ENCODE assay signal across 8 cellular contexts in the genomic region with DNA sequence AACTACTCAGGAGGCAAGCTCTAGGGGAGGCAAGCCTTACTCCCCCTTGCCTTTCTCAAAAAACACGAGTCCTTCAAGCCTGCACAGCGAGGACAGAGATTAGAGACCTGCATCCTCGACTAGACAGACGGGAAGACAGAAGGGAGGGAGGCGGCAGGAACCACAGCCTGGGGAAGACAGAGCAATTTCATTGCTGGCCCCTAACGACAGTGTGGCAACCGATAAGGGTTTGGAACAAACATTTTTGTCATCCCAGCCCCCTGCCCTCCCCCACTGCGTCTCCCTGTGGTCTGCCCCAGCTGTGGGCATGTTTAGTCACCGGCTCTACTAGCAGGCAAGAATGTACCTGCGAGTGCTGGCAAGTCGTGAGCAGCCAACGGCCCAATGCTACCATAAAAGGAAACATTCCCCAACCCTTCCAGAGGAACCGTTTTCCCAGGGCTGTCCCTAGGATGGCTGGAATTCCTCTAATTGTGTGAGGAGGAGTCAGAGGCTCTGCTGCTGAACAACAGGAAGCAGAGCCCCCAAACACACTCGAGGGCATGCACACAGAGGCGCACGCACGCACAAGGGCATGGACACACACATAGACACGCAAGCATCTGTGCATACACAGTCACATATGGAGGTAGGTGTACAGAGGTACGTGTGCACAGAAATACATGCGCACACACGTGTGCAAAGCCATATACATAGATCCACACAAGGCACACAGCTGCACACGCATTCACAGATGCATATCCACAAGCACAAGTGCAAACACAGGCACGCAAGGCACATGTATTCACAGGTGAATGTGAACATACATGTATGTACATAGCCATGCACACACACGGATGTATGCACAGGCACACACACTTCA. TPM values are rescaled to one million over a fixed set of nuclear protein-coding genes. Genes with fewer than 3 reads are reported as not detected.
A peak's percentile ranks its signal among the peaks of the same experiment; 100 is the strongest.
DNase-seq lines count a peak whose midpoint lies in the region; ATAC-seq lines count a peak whose summit lies in the region.

No MANE protein-coding gene starts in this region.

- POLR2A ChIA-PET in activated CD8-positive, alpha-beta T cell treated with anti-CD3 and anti-CD28 coated beads, Interleukin-2, amount 10 ng/mL, durations not matched to agents 7 days and 5 days (lab: Charles Lee): interaction anchor here (0.9 to 2.1 kb wide), 8 partner anchors 10 to 148 kb away, joined by 3 to 8 read pairs (median 4); no protein-coding TSS in a partner anchor

- H3K36me3 Mint-ChIP-seq in activated CD8-positive, alpha-beta T cell treated with anti-CD3 and anti-CD28 coated beads, Interleukin-2, amount 10 ng/mL, durations not matched to agents 7 days and 5 days (ENCODE audit: low read depth): peaks cover 98% of the 10 kb centered on the region

- peak; percentile 42 for ATAC-seq in activated CD8-positive, alpha-beta T cell treated with anti-CD3 and anti-CD28 coated beads, Interleukin-2, amount 10 ng/mL, durations not matched to agents 7 days and 5 days

- DNase-seq in ELF-1 (ENCODE audit: low read depth, low spot score) (peak; percentile 98), NCI-H226 (peak; percentile 68), mucosa of gallbladder (ENCODE audit: low spot score) (peak; percentile 65), NCI-H187 treated with DMSO at 0.1 percent for 48 hours (lab: John Stamatoyannopoulos, UW) (no peak), AML-193 (lab: John Stamatoyannopoulos, UW) (no peak)
- DNase-seq in activated CD8-positive, alpha-beta T cell treated with anti-CD3 and anti-CD28 coated beads, Interleukin-2, amount 10 ng/mL, durations not matched to agents 7 days and 5 days: peak; percentile 88
- peak; percentile 48 for DNase-seq in effector CD8-positive, alpha-beta T cell (lab: John Stamatoyannopoulos, UW)
- peak; percentile 91 for DNase-seq in stimulated activated CD8-positive, alpha-beta memory T cell treated with anti-CD3 and anti-CD28 coated beads, Interleukin-4, amount 100 ng/mL, for 48 hours

- peak overlapping the region; percentile 99 for H3K27ac Mint-ChIP-seq in activated CD8-positive, alpha-beta T cell treated with anti-CD3 and anti-CD28 coated beads, Interleukin-2, amount 10 ng/mL, durations not matched to agents 7 days and 5 days

- peak overlapping the region; percentile 85 for H3K4me3 Mint-ChIP-seq in activated CD8-positive, alpha-beta T cell treated with anti-CD3 and anti-CD28 coated beads, Interleukin-2, amount 10 ng/mL, durations not matched to agents 7 days and 5 days

- CTCF ChIA-PET in activated CD8-positive, alpha-beta T cell treated with anti-CD3 and anti-CD28 coated beads, Interleukin-2, amount 10 ng/mL, durations not matched to agents 7 days and 5 days (lab: Charles Lee): interaction anchor here (1.0 to 2.9 kb wide), 7 partner anchors 12 to 157 kb away, joined by 3 to 22 read pairs (median 6); no protein-coding TSS in a partner anchor

- no peaks in the 10 kb centered on the region for H3K27me3 Mint-ChIP-seq in activated CD8-positive, alpha-beta T cell treated with anti-CD3 and anti-CD28 coated beads, Interleukin-2, amount 10 ng/mL, durations not matched to agents 7 days and 5 days (ENCODE audit: low read depth)

- H3K9me3 Mint-ChIP-seq in activated CD8-positive, alpha-beta T cell treated with anti-CD3 and anti-CD28 coated beads, Interleukin-2, amount 10 ng/mL, durations not matched to agents 7 days and 5 days (ENCODE audit: insufficient read depth): no peaks in the 10 kb centered on the region

- H3K4me1 Mint-ChIP-seq in activated CD8-positive, alpha-beta T cell treated with anti-CD3 and anti-CD28 coated beads, Interleukin-2, amount 10 ng/mL, durations not matched to agents 7 days and 5 days (ENCODE audit: low read depth): peaks cover 88% of the 10 kb centered on the region

RNA-seq across cellular contexts. Expression of a gene that starts 58.3 kb away (rescaled TPM):
- total RNA-seq in activated CD8-positive, alpha-beta T cell treated with anti-CD3 and anti-CD28 coated beads, Interleukin-2, amount 10 ng/mL, durations not matched to agents 7 days and 5 days: 100 to 1,000 TPM; 857 to 883 TPM
- total RNA-seq in mucosa of gallbladder: 544 TPM

Comparison
In these comparisons a context has a peak if more than half of its experiments do, and no peak if none do; other contexts are left out.
1. DNase-seq: peak in ELF-1 (single experiment), NCI-H226 (single experiment), activated CD8-positive, alpha-beta T cell treated with anti-CD3 and anti-CD28 coated beads, Interleukin-2, amount 10 ng/mL, durations not matched to agents 7 days and 5 days (single experiment), effector CD8-positive, alpha-beta T cell (single experiment), mucosa of gallbladder (single experiment) and stimulated activated CD8-positive, alpha-beta memory T cell treated with anti-CD3 and anti-CD28 coated beads, Interleukin-4, amount 100 ng/mL, for 48 hours (single experiment); none in NCI-H187 treated with DMSO at 0.1 percent for 48 hours (single experiment) and AML-193 (0 of 2).